1 cellular context compared by ENCODE assay signal in genomic region chr16:30350134-30350871, GRCh38.
TF ChIP-seq lines count a peak whose summit lies in the region.

No MANE protein-coding gene starts in this region.

TF ChIP-seq in HepG2, 621 proteins besides CTCF, POLR2A, EP300 and RAD21:
- no peak for TF ChIP-seq ESRRA (CRISPR knock-in tag; IDR thresholded peaks at IDR 0.05; ENCODE audit: low read depth)
- no peak for TF ChIP-seq ZNF530 (CRISPR knock-in tag; IDR thresholded peaks at IDR 0.05; ENCODE audit: low read depth)
- no peak for TF ChIP-seq MEF2D (CRISPR knock-in tag; IDR thresholded peaks at IDR 0.05)
- TF ChIP-seq CREBL2 (CRISPR knock-in tag; IDR thresholded peaks at IDR 0.05; ENCODE audit: borderline replicate concordance), result no peak
- peak; percentile 46; the same call in 1 of the 2 replicates for TF ChIP-seq POLR2AphosphoS5 (IDR thresholded peaks at IDR 0.05; ENCODE audit: low read depth, low read length)
- no peak for TF ChIP-seq BRD4 (CRISPR knock-in tag; IDR thresholded peaks at IDR 0.05)
- no peak for TF ChIP-seq CENPT (CRISPR knock-in tag; IDR thresholded peaks at IDR 0.05; ENCODE audit: low read depth)
- TF ChIP-seq ZNF337 (CRISPR knock-in tag; IDR thresholded peaks at IDR 0.05; ENCODE audit: borderline replicate concordance, low read depth), result no peak
- no peak for TF ChIP-seq ZBTB10 (CRISPR knock-in tag; IDR thresholded peaks at IDR 0.05; ENCODE audit: borderline replicate concordance)
- TF ChIP-seq ZNF83 (CRISPR knock-in tag; IDR thresholded peaks at IDR 0.05; ENCODE audit: borderline replicate concordance), result 0 out of 2 replicates have a peak, but pooled peaks have one; percentile 27
- TF ChIP-seq DNMT1 (CRISPR knock-in tag; IDR thresholded peaks at IDR 0.05), result no peak
- no peak for TF ChIP-seq HOXA3 (CRISPR knock-in tag; IDR thresholded peaks at IDR 0.05)
- TF ChIP-seq, protein P1, sequence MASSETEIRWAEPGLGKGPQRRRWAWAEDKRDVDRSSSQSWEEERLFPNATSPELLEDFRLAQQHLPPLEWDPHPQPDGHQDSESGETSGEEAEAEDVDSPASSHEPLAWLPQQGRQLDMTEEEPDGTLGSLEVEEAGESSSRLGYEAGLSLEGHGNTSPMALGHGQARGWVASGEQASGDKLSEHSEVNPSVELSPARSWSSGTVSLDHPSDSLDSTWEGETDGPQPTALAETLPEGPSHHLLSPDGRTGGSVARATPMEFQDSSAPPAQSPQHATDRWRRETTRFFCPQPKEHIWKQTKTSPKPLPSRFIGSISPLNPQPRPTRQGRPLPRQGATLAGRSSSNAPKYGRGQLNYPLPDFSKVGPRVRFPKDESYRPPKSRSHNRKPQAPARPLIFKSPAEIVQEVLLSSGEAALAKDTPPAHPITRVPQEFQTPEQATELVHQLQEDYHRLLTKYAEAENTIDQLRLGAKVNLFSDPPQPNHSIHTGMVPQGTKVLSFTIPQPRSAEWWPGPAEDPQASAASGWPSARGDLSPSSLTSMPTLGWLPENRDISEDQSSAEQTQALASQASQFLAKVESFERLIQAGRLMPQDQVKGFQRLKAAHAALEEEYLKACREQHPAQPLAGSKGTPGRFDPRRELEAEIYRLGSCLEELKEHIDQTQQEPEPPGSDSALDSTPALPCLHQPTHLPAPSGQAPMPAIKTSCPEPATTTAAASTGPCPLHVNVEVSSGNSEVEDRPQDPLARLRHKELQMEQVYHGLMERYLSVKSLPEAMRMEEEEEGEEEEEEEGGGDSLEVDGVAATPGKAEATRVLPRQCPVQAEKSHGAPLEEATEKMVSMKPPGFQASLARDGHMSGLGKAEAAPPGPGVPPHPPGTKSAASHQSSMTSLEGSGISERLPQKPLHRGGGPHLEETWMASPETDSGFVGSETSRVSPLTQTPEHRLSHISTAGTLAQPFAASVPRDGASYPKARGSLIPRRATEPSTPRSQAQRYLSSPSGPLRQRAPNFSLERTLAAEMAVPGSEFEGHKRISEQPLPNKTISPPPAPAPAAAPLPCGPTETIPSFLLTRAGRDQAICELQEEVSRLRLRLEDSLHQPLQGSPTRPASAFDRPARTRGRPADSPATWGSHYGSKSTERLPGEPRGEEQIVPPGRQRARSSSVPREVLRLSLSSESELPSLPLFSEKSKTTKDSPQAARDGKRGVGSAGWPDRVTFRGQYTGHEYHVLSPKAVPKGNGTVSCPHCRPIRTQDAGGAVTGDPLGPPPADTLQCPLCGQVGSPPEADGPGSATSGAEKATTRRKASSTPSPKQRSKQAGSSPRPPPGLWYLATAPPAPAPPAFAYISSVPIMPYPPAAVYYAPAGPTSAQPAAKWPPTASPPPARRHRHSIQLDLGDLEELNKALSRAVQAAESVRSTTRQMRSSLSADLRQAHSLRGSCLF (CRISPR knock-in tag; IDR thresholded peaks at IDR 0.05; ENCODE audit: borderline replicate concordance), result no peak
- peak; percentile 84 for TF ChIP-seq ZNF121 (CRISPR knock-in tag; IDR thresholded peaks at IDR 0.05)
- TF ChIP-seq PAF1 (CRISPR knock-in tag; IDR thresholded peaks at IDR 0.05), result 0 out of 2 replicates have a peak, but pooled peaks have one; percentile 34
- TF ChIP-seq ZNF7 (CRISPR knock-in tag; IDR thresholded peaks at IDR 0.05), result peak; percentile 96
- TF ChIP-seq AHR (CRISPR knock-in tag; IDR thresholded peaks at IDR 0.05), result no peak
- TF ChIP-seq RBM22 (optimal IDR thresholded peaks at IDR 0.05; ENCODE audit: low read length), result peak; percentile 76
- TF ChIP-seq NONO (IDR thresholded peaks at IDR 0.05), result no peak
- TF ChIP-seq NONO (CRISPR knock-in tag; conservative IDR thresholded peaks at IDR 0.05), result no peak
- TF ChIP-seq, protein P2, sequence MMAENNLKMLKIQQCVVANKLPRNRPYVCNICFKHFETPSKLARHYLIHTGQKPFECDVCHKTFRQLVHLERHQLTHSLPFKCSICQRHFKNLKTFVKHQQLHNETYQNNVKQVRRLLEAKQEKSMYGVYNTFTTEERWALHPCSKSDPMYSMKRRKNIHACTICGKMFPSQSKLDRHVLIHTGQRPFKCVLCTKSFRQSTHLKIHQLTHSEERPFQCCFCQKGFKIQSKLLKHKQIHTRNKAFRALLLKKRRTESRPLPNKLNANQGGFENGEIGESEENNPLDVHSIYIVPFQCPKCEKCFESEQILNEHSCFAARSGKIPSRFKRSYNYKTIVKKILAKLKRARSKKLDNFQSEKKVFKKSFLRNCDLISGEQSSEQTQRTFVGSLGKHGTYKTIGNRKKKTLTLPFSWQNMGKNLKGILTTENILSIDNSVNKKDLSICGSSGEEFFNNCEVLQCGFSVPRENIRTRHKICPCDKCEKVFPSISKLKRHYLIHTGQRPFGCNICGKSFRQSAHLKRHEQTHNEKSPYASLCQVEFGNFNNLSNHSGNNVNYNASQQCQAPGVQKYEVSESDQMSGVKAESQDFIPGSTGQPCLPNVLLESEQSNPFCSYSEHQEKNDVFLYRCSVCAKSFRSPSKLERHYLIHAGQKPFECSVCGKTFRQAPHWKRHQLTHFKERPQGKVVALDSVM (CRISPR knock-in tag; IDR thresholded peaks at IDR 0.05), result peak; percentile 16; the same call in 1 of the 2 replicates
- no peak for TF ChIP-seq GABPB1 (CRISPR knock-in tag; IDR thresholded peaks at IDR 0.05)
- no peak for TF ChIP-seq NAIF1 (CRISPR knock-in tag; IDR thresholded peaks at IDR 0.05; ENCODE audit: borderline replicate concordance)
- TF ChIP-seq, protein P3, sequence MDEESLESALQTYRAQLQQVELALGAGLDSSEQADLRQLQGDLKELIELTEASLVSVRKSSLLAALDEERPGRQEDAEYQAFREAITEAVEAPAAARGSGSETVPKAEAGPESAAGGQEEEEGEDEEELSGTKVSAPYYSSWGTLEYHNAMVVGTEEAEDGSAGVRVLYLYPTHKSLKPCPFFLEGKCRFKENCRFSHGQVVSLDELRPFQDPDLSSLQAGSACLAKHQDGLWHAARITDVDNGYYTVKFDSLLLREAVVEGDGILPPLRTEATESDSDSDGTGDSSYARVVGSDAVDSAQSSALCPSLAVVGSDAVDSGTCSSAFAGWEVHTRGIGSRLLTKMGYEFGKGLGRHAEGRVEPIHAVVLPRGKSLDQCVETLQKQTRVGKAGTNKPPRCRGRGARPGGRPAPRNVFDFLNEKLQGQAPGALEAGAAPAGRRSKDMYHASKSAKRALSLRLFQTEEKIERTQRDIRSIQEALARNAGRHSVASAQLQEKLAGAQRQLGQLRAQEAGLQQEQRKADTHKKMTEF (CRISPR knock-in tag; IDR thresholded peaks at IDR 0.05), result no peak
- 0 out of 2 replicates have a peak, but pooled peaks have one; percentile 36 for TF ChIP-seq ZNF709 (CRISPR knock-in tag; IDR thresholded peaks at IDR 0.05)
- no peak for TF ChIP-seq SUZ12 (IDR thresholded peaks at IDR 0.05; ENCODE audit: low read depth, low read length)
- no peak for TF ChIP-seq TFAP4 (IDR thresholded peaks at IDR 0.05; ENCODE audit: borderline replicate concordance, low read depth)
